Comparison of ENCODE assay signal across 15 cellular contexts in genomic region chr2:11537951-11538350, GRCh38. TPM values are rescaled to one million over a fixed set of nuclear protein-coding genes. Genes with fewer than 3 reads are reported as not detected.
DNase-seq lines count a peak whose midpoint lies in the region; ATAC-seq, FAIRE-seq and TF ChIP-seq lines count a peak whose summit lies in the region.
"Had no signal": no experiment of that assay in that cellular context is flagged by ENCODE, and none has a peak within 500 bp of the region (broad histone marks: within the 10 kb centered on the region; RNA-seq: fewer than 3 reads in every experiment).

No MANE protein-coding gene starts in this region.

- no peaks in the 10 kb centered on the region; the same call in 1 of the 2 replicates for H4K20me1 ChIP-seq in HepG2 (ENCODE audit: insufficient read depth, low read length)

- peaks cover 96% of the 10 kb centered on the region for H3K4me1 ChIP-seq in HepG2 (ENCODE audit: insufficient read depth, low read length)
- H3K4me1 ChIP-seq in right lobe of liver = peaks cover 0 to 58% (median 14%) of the 10 kb centered on the region in 4 donors
- H3K4me1 ChIP-seq in mesenchymal stem cell (ENCODE audit: control insufficient read depth, insufficient read depth, low read depth, low read length) = no peaks in the 10 kb centered on the region

- no peak overlapping the region for H3K4ac ChIP-seq in mesenchymal stem cell (ENCODE audit: low read depth in 1 of 2, low read length in 2 of 2)

- H3K27ac ChIP-seq in HepG2 (ENCODE audit: extremely low read length, insufficient read depth, low read length) (peak overlapping the region; percentile 25), right lobe of liver (no peak overlapping the region), mesenchymal stem cell (ENCODE audit: low read length, poor library complexity, severe bottlenecking) (no peak overlapping the region)
- H3K27ac ChIP-seq: HL-60 had no signal

- H3K4me3 ChIP-seq in HepG2 (replicated peaks in 1 of 3; ENCODE audit: insufficient read depth in 1 of 3, low read depth in 2 of 3, low read length in 3 of 3) (no peak overlapping the region), right lobe of liver (no peak overlapping the region), mesenchymal stem cell (ENCODE audit: insufficient read depth in 1 of 2, low read depth in 1 of 2, low read length in 2 of 2) (no peak overlapping the region)
- H3K4me3 ChIP-seq: GM12878 had no signal

- H3K14ac ChIP-seq in mesenchymal stem cell (ENCODE audit: low read length in 2 of 2) = no peak overlapping the region

- H2BK120ac ChIP-seq in mesenchymal stem cell (ENCODE audit: low read depth, low read length) = no peak overlapping the region

- POLR2A ChIA-PET in HepG2 (lab: Yijun Ruan, JAX) = interaction anchor here (3.8 to 7.4 kb wide), 2 partner anchors 31 to 38 kb away, joined by 52 to 102 read pairs; no protein-coding TSS in a partner anchor

- H3K4me3 Mint-ChIP-seq in activated T-cell treated with anti-CD3 and anti-CD28 coated beads, Interleukin-2, amount 50 U/mL, for 72 hours = no peak overlapping the region
- no peak overlapping the region for H3K4me3 Mint-ChIP-seq in natural killer cell treated with Interleukin-12 subunit alpha and Interleukin-12 subunit beta and Interleukin-15 and Interleukin-18, amount 100 ng/mL, for 72 hours
- H3K4me3 Mint-ChIP-seq: B cell; CD4-positive, alpha-beta memory T cell had no signal

- no peak overlapping the region for H2AFZ ChIP-seq in HepG2 (ENCODE audit: low read length)
- H2AFZ ChIP-seq in mesenchymal stem cell (ENCODE audit: low read depth, low read length) = no peak overlapping the region

- no peak for TF ChIP-seq POLR2A in HepG2 (IDR thresholded peaks at IDR 0.05; ENCODE audit: insufficient read depth in 1 of 2, low read depth in 2 of 2, low read length in 2 of 2)
- no peak for TF ChIP-seq POLR2A in right lobe of liver (IDR thresholded peaks at IDR 0.05)
- no peak for TF ChIP-seq POLR2A in H54 (IDR thresholded peaks at IDR 0.05; ENCODE audit: low read depth, low read length)

- no peak overlapping the region for H2BK12ac ChIP-seq in mesenchymal stem cell (ENCODE audit: low read length in 2 of 2)

- H3K9ac ChIP-seq in HepG2 (ENCODE audit: insufficient read depth, low read depth, low read length) = no peak overlapping the region
- H3K9ac ChIP-seq in mesenchymal stem cell (ENCODE audit: low read length) = no peak overlapping the region

- no peak overlapping the region for H3K27ac Mint-ChIP-seq in activated T-cell treated with anti-CD3 and anti-CD28 coated beads, Interleukin-2, amount 50 U/mL, for 72 hours
- H3K27ac Mint-ChIP-seq in natural killer cell treated with Interleukin-12 subunit alpha and Interleukin-12 subunit beta and Interleukin-15 and Interleukin-18, amount 100 ng/mL, for 72 hours = no peak overlapping the region
- H3K27ac Mint-ChIP-seq: B cell; CD4-positive, alpha-beta memory T cell had no signal

- intact Hi-C loops in HepG2 (cut with micrococcal nuclease; ENCODE audit: unreplicated experiment) (loop anchor here (2.0 to 10.0 kb wide), 2 partner anchors 31 to 173 kb away; no protein-coding TSS in a partner anchor), right lobe of liver (cut with DNase I) (no loop called here)

- peaks cover 85% of the 10 kb centered on the region for H3K79me2 ChIP-seq in HepG2 (ENCODE audit: insufficient read depth, low read length)

- no peak overlapping the region for H3K23ac ChIP-seq in mesenchymal stem cell (ENCODE audit: low read length in 2 of 2)

- no peak for FAIRE-seq in HepG2 (lab: Jason Lieb, UNC)
- FAIRE-seq in H54 (lab: Jason Lieb, UNC) = no peak
- FAIRE-seq: GM12878 had no signal

- no peak for TF ChIP-seq EP300 in HepG2 (IDR thresholded peaks at IDR 0.05; ENCODE audit: low read depth in 2 of 2, low read length in 2 of 2)
- no peak for TF ChIP-seq EP300 in HepG2 (CRISPR knock-in tag; IDR thresholded peaks at IDR 0.05; ENCODE audit: borderline replicate concordance)

- H3K4me2 ChIP-seq in HepG2 (ENCODE audit: low read depth, low read length) (peak overlapping the region; percentile 2), mesenchymal stem cell (ENCODE audit: low read length, poor library complexity, severe bottlenecking) (no peak overlapping the region)

- in situ Hi-C loops in HepG2 (cut with HindIII; ENCODE audit: extremely low pct_ligation_motif_present, low pct_unique_long_range_greater_than_20kb) = loop anchor here (5.0 kb wide), 1 partner anchor 41 kb away; no protein-coding TSS in a partner anchor

- no peak overlapping the region for H3K18ac ChIP-seq in mesenchymal stem cell (ENCODE audit: low read depth in 1 of 2, low read length in 2 of 2)

- H2BK15ac ChIP-seq in mesenchymal stem cell (ENCODE audit: low read depth, poor library complexity, severe bottlenecking) = peak overlapping the region; percentile 67

- H3K36me3 ChIP-seq in HepG2 (replicated peaks in 1 of 2; ENCODE audit: control insufficient read depth in 1 of 2, insufficient read depth in 2 of 2, low read length in 2 of 2) (peaks cover 0 to 5% of the 10 kb centered on the region in 2 experiments; a peak in 1 of 5 replicates), right lobe of liver (no peaks in the 10 kb centered on the region), mesenchymal stem cell (ENCODE audit: control insufficient read depth in 1 of 2, insufficient read depth in 2 of 2, low read depth in 1 of 2, low read length in 2 of 2) (no peaks in the 10 kb centered on the region)

- H3K79me1 ChIP-seq in mesenchymal stem cell (replicated peaks; ENCODE audit: low read length, poor library complexity, severe bottlenecking) = no peaks in the 10 kb centered on the region

- no peak overlapping the region for H2AK5ac ChIP-seq in mesenchymal stem cell (ENCODE audit: low read length, severe bottlenecking)

- H3K36me3 Mint-ChIP-seq in activated T-cell treated with anti-CD3 and anti-CD28 coated beads, Interleukin-2, amount 50 U/mL, for 72 hours (ENCODE audit: insufficient read depth in 2 of 2) = no peaks in the 10 kb centered on the region
- no peaks in the 10 kb centered on the region for H3K36me3 Mint-ChIP-seq in natural killer cell treated with Interleukin-12 subunit alpha and Interleukin-12 subunit beta and Interleukin-15 and Interleukin-18, amount 100 ng/mL, for 72 hours
- H3K36me3 Mint-ChIP-seq: CD4-positive, alpha-beta memory T cell had no signal

- no peaks in the 10 kb centered on the region for H3K9me3 Mint-ChIP-seq in activated T-cell treated with anti-CD3 and anti-CD28 coated beads, Interleukin-2, amount 50 U/mL, for 72 hours
- no peaks in the 10 kb centered on the region for H3K9me3 Mint-ChIP-seq in natural killer cell treated with Interleukin-12 subunit alpha and Interleukin-12 subunit beta and Interleukin-15 and Interleukin-18, amount 100 ng/mL, for 72 hours
- H3K9me3 Mint-ChIP-seq: CD4-positive, alpha-beta memory T cell had no signal

- H3K9me3 ChIP-seq in HepG2 (ENCODE audit: low read length) = no peaks in the 10 kb centered on the region
- H3K9me3 ChIP-seq in right lobe of liver = no peaks in the 10 kb centered on the region
- no peaks in the 10 kb centered on the region for H3K9me3 ChIP-seq in mesenchymal stem cell (ENCODE audit: control insufficient read depth, low read length)

- 92% methylated on average over 11 of the region's 13 CpGs for WGBS in HepG2 (ENCODE audit: low lambda C conversion rate)
- 97% methylated on average over 5 of the region's 13 CpGs for WGBS in right lobe of liver (ENCODE audit: insufficient coverage, low coverage, low lambda C conversion rate, missing lambda C conversion rate)
- 88% methylated on average over 13 of the region's 13 CpGs for WGBS in mesenchymal stem cell

- TF ChIP-seq RAD21 in HepG2 (CRISPR knock-in tag; IDR thresholded peaks at IDR 0.05) = no peak

- peaks cover 61% of the 10 kb centered on the region for H3K27me3 Mint-ChIP-seq in activated T-cell treated with anti-CD3 and anti-CD28 coated beads, Interleukin-2, amount 50 U/mL, for 72 hours (ENCODE audit: low read depth)
- H3K27me3 Mint-ChIP-seq in natural killer cell treated with Interleukin-12 subunit alpha and Interleukin-12 subunit beta and Interleukin-15 and Interleukin-18, amount 100 ng/mL, for 72 hours = peaks cover 21 to 36% of the 10 kb centered on the region in 2 donors

- CTCF ChIA-PET in HepG2 (lab: Yijun Ruan, JAX; ENCODE audit: low intra/inter-chr PET ratio, low total read pairs) = no interaction called here

- H3K4me1 Mint-ChIP-seq in activated T-cell treated with anti-CD3 and anti-CD28 coated beads, Interleukin-2, amount 50 U/mL, for 72 hours (ENCODE audit: low read depth) = no peaks in the 10 kb centered on the region
- no peaks in the 10 kb centered on the region for H3K4me1 Mint-ChIP-seq in natural killer cell treated with Interleukin-12 subunit alpha and Interleukin-12 subunit beta and Interleukin-15 and Interleukin-18, amount 100 ng/mL, for 72 hours (ENCODE audit: low read depth in 2 of 2)
- H3K4me1 Mint-ChIP-seq: B cell; CD4-positive, alpha-beta memory T cell had no signal

- no peak for ATAC-seq in HepG2
- ATAC-seq in right lobe of liver = no peak
- no peak for ATAC-seq in activated T-cell treated with anti-CD3 and anti-CD28 coated beads, Interleukin-2, amount 50 U/mL, for 72 hours (replicated peaks in 1 of 2)
- ATAC-seq in natural killer cell treated with Interleukin-12 subunit alpha and Interleukin-12 subunit beta and Interleukin-15 and Interleukin-18, amount 100 ng/mL, for 72 hours = no peak
- ATAC-seq: GM12878, HCT116 had no signal

- no peak for TF ChIP-seq CTCF in HepG2 (CRISPR knock-in tag; IDR thresholded peaks at IDR 0.05)
- no peak for TF ChIP-seq CTCF in right lobe of liver (IDR thresholded peaks at IDR 0.05)

- no peak overlapping the region for H2BK5ac ChIP-seq in mesenchymal stem cell (ENCODE audit: low read depth, low read length, poor library complexity, severe bottlenecking)

- H3K27me3 ChIP-seq in HepG2 (ENCODE audit: control insufficient read depth in 1 of 2, insufficient read depth in 2 of 2, low read length in 2 of 2) (no peaks in the 10 kb centered on the region), right lobe of liver (no peaks in the 10 kb centered on the region), mesenchymal stem cell (ENCODE audit: control insufficient read depth in 1 of 2, insufficient read depth in 1 of 2, low read length in 2 of 2) (peaks cover 70 to 77% of the 10 kb centered on the region in 2 experiments)

- H4K91ac ChIP-seq in mesenchymal stem cell (ENCODE audit: low read length) = no peak overlapping the region

- no peak overlapping the region for H4K8ac ChIP-seq in mesenchymal stem cell (ENCODE audit: low read length)

- DNase-seq in HepG2 (ENCODE audit: low spot score) = no peak
- no peak for DNase-seq in right lobe of liver
- peak; percentile 57 for DNase-seq in NCI-H345 treated with DMSO at 0.1 percent for 48 hours (lab: John Stamatoyannopoulos, UW; ENCODE audit: unreplicated experiment)
- no peak for DNase-seq in mesenchymal stem cell
- DNase-seq in H54 (ENCODE audit: insufficient read length, low spot score) = no peak
- DNase-seq in activated T-cell treated with anti-CD3 and anti-CD28 coated beads, Interleukin-2, amount 50 U/mL, for 72 hours = no peak
- DNase-seq in natural killer cell treated with Interleukin-12 subunit alpha and Interleukin-12 subunit beta and Interleukin-15 and Interleukin-18, amount 100 ng/mL, for 72 hours (ENCODE audit: low spot score) = no peak
- DNase-seq: C1 segment of cervical spinal cord; CD4-positive, alpha-beta memory T cell; DMS79; GOT3 had no signal

- BruUV-seq in HepG2 (replicated peaks; lab: Mats Ljungman, UMichigan) = no TSS peak

RNA-seq across cellular contexts. Expression of gene GREB1, which starts 4.1 kb away (rescaled TPM):
- total RNA-seq in HepG2 (2016; rRNA removed; fragmentation: Illumina TruSeq; extraction: Trizol) = 61.2 and 64.2 TPM in 2 replicates
- 22.9 and 28.7 TPM in 2 replicates for total RNA-seq in HepG2 (2016; cell fraction: cytosol; rRNA removed; fragmentation: Illumina TruSeq; extraction: Trizol; ENCODE audit: low read depth)
- 62.9 and 63.8 TPM in 2 replicates for total RNA-seq in HepG2 (2016; cell fraction: insoluble cytoplasmic fraction; rRNA removed; fragmentation: Illumina TruSeq; extraction: Trizol)
- 43.0 and 57.1 TPM in 2 replicates for total RNA-seq in HepG2 (2016; cell fraction: membrane; rRNA removed; fragmentation: Illumina TruSeq; extraction: Trizol)
- 118 and 132 TPM in 2 replicates for total RNA-seq in HepG2 (2016; cell fraction: nucleus; rRNA removed; fragmentation: Illumina TruSeq; extraction: Trizol)
- polyA plus RNA-seq in HepG2 (2011; rRNA removed) = 26.8 and 31.3 TPM in 2 replicates
- polyA plus RNA-seq in HepG2 (2011; cell fraction: cytosol; rRNA removed) = 20.4 and 21.0 TPM in 2 replicates
- 110 and 130 TPM in 2 replicates for polyA plus RNA-seq in HepG2 (2011; cell fraction: nucleus; rRNA removed)
- polyA plus RNA-seq in HepG2 (2012) = 47.0 and 84.0 TPM in 2 replicates
- polyA plus RNA-seq in HepG2 (2016; cell fraction: cytosol; fragmentation: Illumina TruSeq; extraction: Trizol; ENCODE audit: low read depth) = 10.7 and 14.3 TPM in 2 replicates
- 38.8 and 51.0 TPM in 2 replicates for polyA plus RNA-seq in HepG2 (2016; cell fraction: insoluble cytoplasmic fraction; fragmentation: Illumina TruSeq; extraction: Trizol; ENCODE audit: low read depth)
- 17.8 and 18.3 TPM in 2 replicates for polyA plus RNA-seq in HepG2 (2016; cell fraction: membrane; fragmentation: Illumina TruSeq; extraction: Trizol; ENCODE audit: low read depth)
- 158 and 174 TPM in 2 replicates for polyA plus RNA-seq in HepG2 (2016; cell fraction: nucleus; fragmentation: Illumina TruSeq; extraction: Trizol; ENCODE audit: insufficient read depth, low read depth)
- 1.5 and 97.9 TPM in 2 replicates for polyA minus RNA-seq in HepG2 (2011; rRNA and poly(A)+ RNA removed; ENCODE audit: low replicate concordance)
- 60.3 and 64.2 TPM in 2 replicates for polyA minus RNA-seq in HepG2 (2011; cell fraction: cytosol; rRNA and poly(A)+ RNA removed)
- polyA minus RNA-seq in HepG2 (2011; cell fraction: nucleus; rRNA and poly(A)+ RNA removed) = 142 and 160 TPM in 2 replicates
- 10 to 100 TPM in 2 of 6 experiments, 1 to 10 TPM in 4; 1.6 to 19.5 (median 6.5) TPM for total RNA-seq in right lobe of liver
- 1.9 TPM for polyA plus RNA-seq in mesenchymal stem cell (2013, experiment 1 of 2)
- polyA plus RNA-seq in mesenchymal stem cell (2013, experiment 2 of 2) = 1.9 TPM
- total RNA-seq in activated T-cell treated with anti-CD3 and anti-CD28 coated beads, Interleukin-2, amount 50 U/mL, for 72 hours = 1 to 10 TPM; 2.2 to 2.4 TPM
- total RNA-seq in natural killer cell treated with Interleukin-12 subunit alpha and Interleukin-12 subunit beta and Interleukin-15 and Interleukin-18, amount 100 ng/mL, for 72 hours = 1 to 10 TPM; 1.1 to 2.2 TPM
- polyA plus RNA-seq: CD4-positive, alpha-beta memory T cell had no signal
